Comparison of ENCODE assay signal across 9 cellular contexts in the genomic region with DNA sequence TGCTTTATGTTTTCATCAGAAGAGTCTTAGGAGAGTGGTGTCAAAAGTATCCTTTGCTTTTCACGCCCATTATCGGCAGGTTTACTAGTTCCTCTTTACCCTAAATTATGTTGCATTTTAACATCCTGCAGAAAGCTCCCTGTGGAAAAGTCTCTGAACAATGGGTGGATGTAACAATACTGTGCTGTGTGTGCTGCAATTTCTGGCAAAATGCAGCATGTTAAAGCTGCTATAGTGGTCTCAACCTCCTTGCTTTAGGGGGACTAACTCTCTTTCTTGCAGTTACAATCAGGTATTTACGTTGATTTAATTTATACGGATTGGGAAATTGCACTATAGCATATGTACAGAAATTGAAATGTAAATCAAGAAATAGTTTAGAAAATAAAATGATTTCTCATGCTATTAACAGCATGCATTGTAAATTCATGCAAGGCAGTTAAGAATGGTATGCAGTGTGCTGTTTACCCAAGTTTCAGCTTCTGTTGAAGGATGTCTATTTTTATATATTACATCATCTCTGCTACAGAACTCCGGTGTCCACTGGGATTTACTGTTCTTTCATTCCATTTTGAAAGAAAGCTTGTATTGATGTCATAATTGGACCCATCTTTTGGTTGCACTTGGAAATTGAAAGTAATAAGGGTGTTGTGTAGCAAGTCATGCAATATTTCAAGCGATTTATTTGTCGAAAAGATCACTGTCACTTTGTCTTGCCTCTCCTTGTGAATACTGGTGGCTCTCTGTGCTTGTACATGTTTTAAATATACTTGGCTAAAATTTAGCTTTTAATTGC.
DNase-seq lines count a peak whose midpoint lies in the region; ATAC-seq and TF ChIP-seq lines count a peak whose summit lies in the region.
"Had no signal": no experiment of that assay in that cellular context is flagged by ENCODE, and none has a peak within 500 bp of the region (broad histone marks: within the 10 kb centered on the region; RNA-seq: fewer than 3 reads in every experiment).

No MANE protein-coding gene starts in this region.

- H3K4me1 Mint-ChIP-seq in endothelial cell (ENCODE audit: unreplicated experiment): peaks cover 24% of the 10 kb centered on the region

- TF ChIP-seq CTCF in endothelial cell (IDR thresholded peaks at IDR 0.05; ENCODE audit: unreplicated experiment) (no peak), omental fat pad (IDR thresholded peaks at IDR 0.05) (no peak)

- H3K36me3 Mint-ChIP-seq in endothelial cell (ENCODE audit: low read depth, unreplicated experiment): peaks cover 22% of the 10 kb centered on the region

- H3K9me3 Mint-ChIP-seq in endothelial cell (ENCODE audit: unreplicated experiment): peaks cover 4% of the 10 kb centered on the region

- peak overlapping the region; percentile 67 for H3K4me3 Mint-ChIP-seq in endothelial cell (ENCODE audit: unreplicated experiment)
- H3K4me3 Mint-ChIP-seq: dendritic cell treated with granulocyte-macrophage colony-stimulating factor and Interleukin-4, amounts not matched to agents 40 ng/mL and 50 ng/mL, for 4 days had no signal

- DNase-seq in COLO829 (ENCODE audit: low spot score): peak; percentile 86
- peak; percentile 28 for DNase-seq in NCI-H2107 treated with DMSO at 0.1 percent for 48 hours (lab: John Stamatoyannopoulos, UW; ENCODE audit: unreplicated experiment)
- DNase-seq in endothelial cell (ENCODE audit: low spot score): no peak
- no peak for DNase-seq in omental fat pad (ENCODE audit: low spot score)
- no peak for DNase-seq in NK-92 (lab: John Stamatoyannopoulos, UW; ENCODE audit: unreplicated experiment)

- H3K27me3 Mint-ChIP-seq in endothelial cell (ENCODE audit: unreplicated experiment): peaks cover 9% of the 10 kb centered on the region
- H3K27me3 Mint-ChIP-seq: dendritic cell treated with granulocyte-macrophage colony-stimulating factor and Interleukin-4, amounts not matched to agents 40 ng/mL and 50 ng/mL, for 4 days had no signal

- H3K27ac Mint-ChIP-seq in endothelial cell (ENCODE audit: unreplicated experiment): peak overlapping the region; percentile 94
- H3K27ac Mint-ChIP-seq: dendritic cell treated with granulocyte-macrophage colony-stimulating factor and Interleukin-4, amounts not matched to agents 40 ng/mL and 50 ng/mL, for 4 days had no signal

- ATAC-seq in omental fat pad (ENCODE audit: low FRiP score): peak; percentile 59
- no peak for ATAC-seq in HG02623 (IDR thresholded peaks at IDR 0.05; ENCODE audit: unreplicated experiment)
- no peak for ATAC-seq in HG02798 (IDR thresholded peaks at IDR 0.05; ENCODE audit: poor library complexity, unreplicated experiment)
- ATAC-seq in GM21526 (IDR thresholded peaks at IDR 0.05; ENCODE audit: low FRiP score, unreplicated experiment): no peak

Comparison
In these comparisons a context has a peak if more than half of its experiments do, and no peak if none do; other contexts are left out.
1. DNase-seq: peak in COLO829 (single experiment) and NCI-H2107 treated with DMSO at 0.1 percent for 48 hours (single experiment); none in endothelial cell (single experiment), omental fat pad (single experiment) and NK-92 (single experiment).